In the genomic region with DNA sequence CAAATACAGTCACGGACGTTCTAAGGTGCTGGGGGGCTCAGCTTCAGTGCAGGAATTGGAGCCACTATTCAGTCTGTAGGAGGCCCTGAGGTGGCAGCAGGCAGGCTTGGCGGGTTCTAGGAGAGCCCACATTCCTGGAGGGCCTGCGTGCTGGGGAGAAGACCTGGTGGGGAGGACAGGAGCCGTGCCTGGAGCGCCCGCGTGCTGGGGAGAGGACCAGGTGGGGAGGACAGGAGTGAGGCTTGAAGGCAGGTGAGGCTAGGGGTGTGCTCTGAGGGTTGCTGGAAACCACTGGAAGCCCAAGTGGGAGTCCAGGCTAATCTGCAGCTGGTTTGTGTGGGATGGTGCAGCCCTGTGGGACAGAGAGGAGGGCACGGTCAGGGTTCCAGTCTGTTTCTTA, we compare ENCODE assay signal across 2 cellular contexts.
TF ChIP-seq lines count a peak whose summit lies in the region.

No MANE protein-coding gene starts in this region.

TF ChIP-seq in GM23338, 12 proteins besides CTCF, POLR2A, EP300 and RAD21 (continues in another document):
- TF ChIP-seq EZH2 (IDR thresholded peaks at IDR 0.05; ENCODE audit: low read depth, unreplicated experiment) (no peak), JUNB (IDR thresholded peaks at IDR 0.05; ENCODE audit: unreplicated experiment) (no peak), NANOG (IDR thresholded peaks at IDR 0.05; ENCODE audit: borderline replicate concordance) (no peak), ZNF331 (CRISPR knock-in tag; IDR thresholded peaks at IDR 0.05; ENCODE audit: low read depth) (no peak), EZH2phosphoT487 (IDR thresholded peaks at IDR 0.05; ENCODE audit: unreplicated experiment) (no peak), CREB1 (CRISPR knock-in tag; IDR thresholded peaks at IDR 0.05; ENCODE audit: low read depth) (no peak), ZNF114 (CRISPR knock-in tag; IDR thresholded peaks at IDR 0.05) (no peak)
- TF ChIP-seq, protein P1, sequence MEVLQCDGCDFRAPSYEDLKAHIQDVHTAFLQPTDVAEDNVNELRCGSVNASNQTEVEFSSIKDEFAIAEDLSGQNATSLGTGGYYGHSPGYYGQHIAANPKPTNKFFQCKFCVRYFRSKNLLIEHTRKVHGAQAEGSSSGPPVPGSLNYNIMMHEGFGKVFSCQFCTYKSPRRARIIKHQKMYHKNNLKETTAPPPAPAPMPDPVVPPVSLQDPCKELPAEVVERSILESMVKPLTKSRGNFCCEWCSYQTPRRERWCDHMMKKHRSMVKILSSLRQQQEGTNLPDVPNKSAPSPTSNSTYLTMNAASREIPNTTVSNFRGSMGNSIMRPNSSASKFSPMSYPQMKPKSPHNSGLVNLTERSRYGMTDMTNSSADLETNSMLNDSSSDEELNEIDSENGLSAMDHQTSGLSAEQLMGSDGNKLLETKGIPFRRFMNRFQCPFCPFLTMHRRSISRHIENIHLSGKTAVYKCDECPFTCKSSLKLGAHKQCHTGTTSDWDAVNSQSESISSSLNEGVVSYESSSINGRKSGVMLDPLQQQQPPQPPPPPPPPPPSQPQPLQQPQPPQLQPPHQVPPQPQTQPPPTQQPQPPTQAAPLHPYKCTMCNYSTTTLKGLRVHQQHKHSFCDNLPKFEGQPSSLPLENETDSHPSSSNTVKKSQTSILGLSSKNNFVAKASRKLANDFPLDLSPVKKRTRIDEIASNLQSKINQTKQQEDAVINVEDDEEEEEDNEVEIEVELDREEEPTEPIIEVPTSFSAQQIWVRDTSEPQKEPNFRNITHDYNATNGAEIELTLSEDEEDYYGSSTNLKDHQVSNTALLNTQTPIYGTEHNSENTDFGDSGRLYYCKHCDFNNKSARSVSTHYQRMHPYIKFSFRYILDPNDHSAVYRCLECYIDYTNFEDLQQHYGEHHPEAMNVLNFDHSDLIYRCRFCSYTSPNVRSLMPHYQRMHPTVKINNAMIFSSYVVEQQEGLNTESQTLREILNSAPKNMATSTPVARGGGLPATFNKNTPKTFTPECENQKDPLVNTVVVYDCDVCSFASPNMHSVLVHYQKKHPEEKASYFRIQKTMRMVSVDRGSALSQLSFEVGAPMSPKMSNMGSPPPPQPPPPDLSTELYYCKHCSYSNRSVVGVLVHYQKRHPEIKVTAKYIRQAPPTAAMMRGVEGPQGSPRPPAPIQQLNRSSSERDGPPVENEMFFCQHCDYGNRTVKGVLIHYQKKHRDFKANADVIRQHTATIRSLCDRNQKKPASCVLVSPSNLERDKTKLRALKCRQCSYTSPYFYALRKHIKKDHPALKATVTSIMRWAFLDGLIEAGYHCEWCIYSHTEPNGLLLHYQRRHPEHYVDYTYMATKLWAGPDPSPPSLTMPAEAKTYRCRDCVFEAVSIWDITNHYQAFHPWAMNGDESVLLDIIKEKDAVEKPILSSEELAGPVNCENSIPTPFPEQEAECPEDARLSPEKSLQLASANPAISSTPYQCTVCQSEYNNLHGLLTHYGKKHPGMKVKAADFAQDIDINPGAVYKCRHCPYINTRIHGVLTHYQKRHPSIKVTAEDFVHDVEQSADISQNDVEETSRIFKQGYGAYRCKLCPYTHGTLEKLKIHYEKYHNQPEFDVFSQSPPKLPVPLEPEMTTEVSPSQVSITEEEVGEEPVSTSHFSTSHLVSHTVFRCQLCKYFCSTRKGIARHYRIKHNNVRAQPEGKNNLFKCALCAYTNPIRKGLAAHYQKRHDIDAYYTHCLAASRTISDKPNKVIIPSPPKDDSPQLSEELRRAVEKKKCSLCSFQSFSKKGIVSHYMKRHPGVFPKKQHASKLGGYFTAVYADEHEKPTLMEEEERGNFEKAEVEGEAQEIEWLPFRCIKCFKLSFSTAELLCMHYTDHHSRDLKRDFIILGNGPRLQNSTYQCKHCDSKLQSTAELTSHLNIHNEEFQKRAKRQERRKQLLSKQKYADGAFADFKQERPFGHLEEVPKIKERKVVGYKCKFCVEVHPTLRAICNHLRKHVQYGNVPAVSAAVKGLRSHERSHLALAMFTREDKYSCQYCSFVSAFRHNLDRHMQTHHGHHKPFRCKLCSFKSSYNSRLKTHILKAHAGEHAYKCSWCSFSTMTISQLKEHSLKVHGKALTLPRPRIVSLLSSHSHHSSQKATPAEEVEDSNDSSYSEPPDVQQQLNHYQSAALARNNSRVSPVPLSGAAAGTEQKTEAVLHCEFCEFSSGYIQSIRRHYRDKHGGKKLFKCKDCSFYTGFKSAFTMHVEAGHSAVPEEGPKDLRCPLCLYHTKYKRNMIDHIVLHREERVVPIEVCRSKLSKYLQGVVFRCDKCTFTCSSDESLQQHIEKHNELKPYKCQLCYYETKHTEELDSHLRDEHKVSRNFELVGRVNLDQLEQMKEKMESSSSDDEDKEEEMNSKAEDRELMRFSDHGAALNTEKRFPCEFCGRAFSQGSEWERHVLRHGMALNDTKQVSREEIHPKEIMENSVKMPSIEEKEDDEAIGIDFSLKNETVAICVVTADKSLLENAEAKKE (CRISPR knock-in tag; IDR thresholded peaks at IDR 0.05): no peak
- TF ChIP-seq, protein P2, sequence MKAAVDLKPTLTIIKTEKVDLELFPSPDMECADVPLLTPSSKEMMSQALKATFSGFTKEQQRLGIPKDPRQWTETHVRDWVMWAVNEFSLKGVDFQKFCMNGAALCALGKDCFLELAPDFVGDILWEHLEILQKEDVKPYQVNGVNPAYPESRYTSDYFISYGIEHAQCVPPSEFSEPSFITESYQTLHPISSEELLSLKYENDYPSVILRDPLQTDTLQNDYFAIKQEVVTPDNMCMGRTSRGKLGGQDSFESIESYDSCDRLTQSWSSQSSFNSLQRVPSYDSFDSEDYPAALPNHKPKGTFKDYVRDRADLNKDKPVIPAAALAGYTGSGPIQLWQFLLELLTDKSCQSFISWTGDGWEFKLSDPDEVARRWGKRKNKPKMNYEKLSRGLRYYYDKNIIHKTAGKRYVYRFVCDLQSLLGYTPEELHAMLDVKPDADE (IDR thresholded peaks at IDR 0.05): no peak
- TF ChIP-seq, protein P3, sequence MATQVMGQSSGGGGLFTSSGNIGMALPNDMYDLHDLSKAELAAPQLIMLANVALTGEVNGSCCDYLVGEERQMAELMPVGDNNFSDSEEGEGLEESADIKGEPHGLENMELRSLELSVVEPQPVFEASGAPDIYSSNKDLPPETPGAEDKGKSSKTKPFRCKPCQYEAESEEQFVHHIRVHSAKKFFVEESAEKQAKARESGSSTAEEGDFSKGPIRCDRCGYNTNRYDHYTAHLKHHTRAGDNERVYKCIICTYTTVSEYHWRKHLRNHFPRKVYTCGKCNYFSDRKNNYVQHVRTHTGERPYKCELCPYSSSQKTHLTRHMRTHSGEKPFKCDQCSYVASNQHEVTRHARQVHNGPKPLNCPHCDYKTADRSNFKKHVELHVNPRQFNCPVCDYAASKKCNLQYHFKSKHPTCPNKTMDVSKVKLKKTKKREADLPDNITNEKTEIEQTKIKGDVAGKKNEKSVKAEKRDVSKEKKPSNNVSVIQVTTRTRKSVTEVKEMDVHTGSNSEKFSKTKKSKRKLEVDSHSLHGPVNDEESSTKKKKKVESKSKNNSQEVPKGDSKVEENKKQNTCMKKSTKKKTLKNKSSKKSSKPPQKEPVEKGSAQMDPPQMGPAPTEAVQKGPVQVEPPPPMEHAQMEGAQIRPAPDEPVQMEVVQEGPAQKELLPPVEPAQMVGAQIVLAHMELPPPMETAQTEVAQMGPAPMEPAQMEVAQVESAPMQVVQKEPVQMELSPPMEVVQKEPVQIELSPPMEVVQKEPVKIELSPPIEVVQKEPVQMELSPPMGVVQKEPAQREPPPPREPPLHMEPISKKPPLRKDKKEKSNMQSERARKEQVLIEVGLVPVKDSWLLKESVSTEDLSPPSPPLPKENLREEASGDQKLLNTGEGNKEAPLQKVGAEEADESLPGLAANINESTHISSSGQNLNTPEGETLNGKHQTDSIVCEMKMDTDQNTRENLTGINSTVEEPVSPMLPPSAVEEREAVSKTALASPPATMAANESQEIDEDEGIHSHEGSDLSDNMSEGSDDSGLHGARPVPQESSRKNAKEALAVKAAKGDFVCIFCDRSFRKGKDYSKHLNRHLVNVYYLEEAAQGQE (IDR thresholded peaks at IDR 0.05; ENCODE audit: unreplicated experiment): no peak

TF ChIP-seq in WTC11, 78 proteins besides CTCF, POLR2A, EP300 and RAD21:
- TF ChIP-seq, protein P4, sequence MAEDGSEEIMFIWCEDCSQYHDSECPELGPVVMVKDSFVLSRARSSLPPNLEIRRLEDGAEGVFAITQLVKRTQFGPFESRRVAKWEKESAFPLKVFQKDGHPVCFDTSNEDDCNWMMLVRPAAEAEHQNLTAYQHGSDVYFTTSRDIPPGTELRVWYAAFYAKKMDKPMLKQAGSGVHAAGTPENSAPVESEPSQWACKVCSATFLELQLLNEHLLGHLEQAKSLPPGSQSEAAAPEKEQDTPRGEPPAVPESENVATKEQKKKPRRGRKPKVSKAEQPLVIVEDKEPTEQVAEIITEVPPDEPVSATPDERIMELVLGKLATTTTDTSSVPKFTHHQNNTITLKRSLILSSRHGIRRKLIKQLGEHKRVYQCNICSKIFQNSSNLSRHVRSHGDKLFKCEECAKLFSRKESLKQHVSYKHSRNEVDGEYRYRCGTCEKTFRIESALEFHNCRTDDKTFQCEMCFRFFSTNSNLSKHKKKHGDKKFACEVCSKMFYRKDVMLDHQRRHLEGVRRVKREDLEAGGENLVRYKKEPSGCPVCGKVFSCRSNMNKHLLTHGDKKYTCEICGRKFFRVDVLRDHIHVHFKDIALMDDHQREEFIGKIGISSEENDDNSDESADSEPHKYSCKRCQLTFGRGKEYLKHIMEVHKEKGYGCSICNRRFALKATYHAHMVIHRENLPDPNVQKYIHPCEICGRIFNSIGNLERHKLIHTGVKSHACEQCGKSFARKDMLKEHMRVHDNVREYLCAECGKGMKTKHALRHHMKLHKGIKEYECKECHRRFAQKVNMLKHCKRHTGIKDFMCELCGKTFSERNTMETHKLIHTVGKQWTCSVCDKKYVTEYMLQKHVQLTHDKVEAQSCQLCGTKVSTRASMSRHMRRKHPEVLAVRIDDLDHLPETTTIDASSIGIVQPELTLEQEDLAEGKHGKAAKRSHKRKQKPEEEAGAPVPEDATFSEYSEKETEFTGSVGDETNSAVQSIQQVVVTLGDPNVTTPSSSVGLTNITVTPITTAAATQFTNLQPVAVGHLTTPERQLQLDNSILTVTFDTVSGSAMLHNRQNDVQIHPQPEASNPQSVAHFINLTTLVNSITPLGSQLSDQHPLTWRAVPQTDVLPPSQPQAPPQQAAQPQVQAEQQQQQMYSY (CRISPR knock-in tag; IDR thresholded peaks at IDR 0.05): peak; percentile 74
- no peak for TF ChIP-seq FOXK1 (CRISPR knock-in tag; IDR thresholded peaks at IDR 0.05)
- TF ChIP-seq, protein P5, sequence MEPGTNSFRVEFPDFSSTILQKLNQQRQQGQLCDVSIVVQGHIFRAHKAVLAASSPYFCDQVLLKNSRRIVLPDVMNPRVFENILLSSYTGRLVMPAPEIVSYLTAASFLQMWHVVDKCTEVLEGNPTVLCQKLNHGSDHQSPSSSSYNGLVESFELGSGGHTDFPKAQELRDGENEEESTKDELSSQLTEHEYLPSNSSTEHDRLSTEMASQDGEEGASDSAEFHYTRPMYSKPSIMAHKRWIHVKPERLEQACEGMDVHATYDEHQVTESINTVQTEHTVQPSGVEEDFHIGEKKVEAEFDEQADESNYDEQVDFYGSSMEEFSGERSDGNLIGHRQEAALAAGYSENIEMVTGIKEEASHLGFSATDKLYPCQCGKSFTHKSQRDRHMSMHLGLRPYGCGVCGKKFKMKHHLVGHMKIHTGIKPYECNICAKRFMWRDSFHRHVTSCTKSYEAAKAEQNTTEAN (CRISPR knock-in tag; IDR thresholded peaks at IDR 0.05): no peak
- TF ChIP-seq, protein P6, sequence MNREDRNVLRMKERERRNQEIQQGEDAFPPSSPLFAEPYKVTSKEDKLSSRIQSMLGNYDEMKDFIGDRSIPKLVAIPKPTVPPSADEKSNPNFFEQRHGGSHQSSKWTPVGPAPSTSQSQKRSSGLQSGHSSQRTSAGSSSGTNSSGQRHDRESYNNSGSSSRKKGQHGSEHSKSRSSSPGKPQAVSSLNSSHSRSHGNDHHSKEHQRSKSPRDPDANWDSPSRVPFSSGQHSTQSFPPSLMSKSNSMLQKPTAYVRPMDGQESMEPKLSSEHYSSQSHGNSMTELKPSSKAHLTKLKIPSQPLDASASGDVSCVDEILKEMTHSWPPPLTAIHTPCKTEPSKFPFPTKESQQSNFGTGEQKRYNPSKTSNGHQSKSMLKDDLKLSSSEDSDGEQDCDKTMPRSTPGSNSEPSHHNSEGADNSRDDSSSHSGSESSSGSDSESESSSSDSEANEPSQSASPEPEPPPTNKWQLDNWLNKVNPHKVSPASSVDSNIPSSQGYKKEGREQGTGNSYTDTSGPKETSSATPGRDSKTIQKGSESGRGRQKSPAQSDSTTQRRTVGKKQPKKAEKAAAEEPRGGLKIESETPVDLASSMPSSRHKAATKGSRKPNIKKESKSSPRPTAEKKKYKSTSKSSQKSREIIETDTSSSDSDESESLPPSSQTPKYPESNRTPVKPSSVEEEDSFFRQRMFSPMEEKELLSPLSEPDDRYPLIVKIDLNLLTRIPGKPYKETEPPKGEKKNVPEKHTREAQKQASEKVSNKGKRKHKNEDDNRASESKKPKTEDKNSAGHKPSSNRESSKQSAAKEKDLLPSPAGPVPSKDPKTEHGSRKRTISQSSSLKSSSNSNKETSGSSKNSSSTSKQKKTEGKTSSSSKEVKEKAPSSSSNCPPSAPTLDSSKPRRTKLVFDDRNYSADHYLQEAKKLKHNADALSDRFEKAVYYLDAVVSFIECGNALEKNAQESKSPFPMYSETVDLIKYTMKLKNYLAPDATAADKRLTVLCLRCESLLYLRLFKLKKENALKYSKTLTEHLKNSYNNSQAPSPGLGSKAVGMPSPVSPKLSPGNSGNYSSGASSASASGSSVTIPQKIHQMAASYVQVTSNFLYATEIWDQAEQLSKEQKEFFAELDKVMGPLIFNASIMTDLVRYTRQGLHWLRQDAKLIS (CRISPR knock-in tag; IDR thresholded peaks at IDR 0.05; ENCODE audit: borderline replicate concordance): no peak
TF ChIP-seq in WTC11: peak in this region for 1.
